In the genomic region with DNA sequence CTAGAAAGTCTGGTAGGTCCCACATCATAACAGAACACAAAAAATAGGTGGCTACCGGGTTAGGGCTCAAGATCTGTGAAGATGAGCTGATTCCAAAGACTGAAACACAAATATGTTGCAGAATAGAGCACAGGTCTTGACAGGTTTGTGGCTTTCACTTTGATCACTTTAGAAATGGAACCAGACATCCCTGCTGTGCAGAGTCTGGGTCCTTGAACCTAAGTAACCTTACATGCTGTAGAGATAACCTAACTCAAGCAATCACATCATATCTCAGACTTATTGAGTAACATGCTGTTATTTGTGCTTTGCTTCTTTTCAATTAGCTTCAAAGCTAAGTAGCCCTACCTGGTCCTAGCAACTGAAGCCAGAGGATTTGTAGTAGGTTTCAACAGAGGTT, we compare ENCODE assay signal across 23 cellular contexts. TPM values are rescaled to one million over a fixed set of nuclear protein-coding genes. Genes with fewer than 3 reads are reported as not detected.
DNase-seq lines count a peak whose midpoint lies in the region; ATAC-seq and TF ChIP-seq lines count a peak whose summit lies in the region.
"Had no signal": no experiment of that assay in that cellular context is flagged by ENCODE, and none has a peak within 500 bp of the region (broad histone marks: within the 10 kb centered on the region; RNA-seq: fewer than 3 reads in every experiment).

No MANE protein-coding gene starts in this region.

- H3K9ac ChIP-seq in HUES6 (ENCODE audit: low read length): peak overlapping the region; percentile 42

- DNase-seq in activated CD8-positive, alpha-beta memory T cell treated with anti-CD3 and anti-CD28 coated beads, Interleukin-2, amount 10 ng/mL, durations not matched to agents 7 days and 5 days: peak; percentile 46
- no peak for DNase-seq in activated CD8-positive, alpha-beta memory T cell treated with anti-CD3 and anti-CD28 coated beads for 24 hours
- no peak for DNase-seq in activated T-helper 2 cell treated with anti-CD3 and anti-CD28 coated beads, Interferon-gamma antibody, Interleukin-2, Interleukin-4, amounts not matched to agents 10 μg/mL and 5 μg/mL and 100 μg/mL, durations not matched to agents 14 hours and 24 hours and 36 hours (ENCODE audit: low spot score)
- DNase-seq in left lung (no peak), MG63 (no peak), COLO668 (lab: John Stamatoyannopoulos, UW; ENCODE audit: unreplicated experiment) (no peak)
- DNase-seq: body of pancreas; COR-L47; DMS53; islet precursor cell; KG1; midbrain; naive thymus-derived CD8-positive, alpha-beta T cell; NCI-H1417 treated with DMSO at 0.1 percent for 48 hours; NCI-H2081; NCI-H345; stomach; T-cell; thyroid gland had no signal

- H3K9me3 ChIP-seq in HUES6 (ENCODE audit: control insufficient read depth, insufficient read depth, low read depth, low read length) (no peaks in the 10 kb centered on the region), left lung (no peaks in the 10 kb centered on the region), MG63 (no peaks in the 10 kb centered on the region)
- H3K9me3 ChIP-seq: body of pancreas, SJSA1, stomach, thyroid gland had no signal

- no peaks in the 10 kb centered on the region for H3K27me3 Mint-ChIP-seq in activated CD8-positive, alpha-beta memory T cell treated with anti-CD3 and anti-CD28 coated beads, Interleukin-2, amount 10 ng/mL, durations not matched to agents 7 days and 5 days
- no peaks in the 10 kb centered on the region for H3K27me3 Mint-ChIP-seq in activated T-helper 2 cell treated with anti-CD3 and anti-CD28 coated beads, Interferon-gamma antibody, Interleukin-2, Interleukin-4, amounts not matched to agents 10 μg/mL and 5 μg/mL and 100 μg/mL, durations not matched to agents 14 hours and 24 hours and 36 hours (ENCODE audit: low read depth)
- H3K27me3 Mint-ChIP-seq: naive thymus-derived CD8-positive, alpha-beta T cell; T-cell had no signal

- H3K27ac Mint-ChIP-seq in activated CD8-positive, alpha-beta memory T cell treated with anti-CD3 and anti-CD28 coated beads, Interleukin-2, amount 10 ng/mL, durations not matched to agents 7 days and 5 days: peak overlapping the region; percentile 84
- peak overlapping the region; percentile 7 for H3K27ac Mint-ChIP-seq in activated T-helper 2 cell treated with anti-CD3 and anti-CD28 coated beads, Interferon-gamma antibody, Interleukin-2, Interleukin-4, amounts not matched to agents 10 μg/mL and 5 μg/mL and 100 μg/mL, durations not matched to agents 14 hours and 24 hours and 36 hours

- peaks cover 56% of the 10 kb centered on the region for H3K36me3 Mint-ChIP-seq in activated CD8-positive, alpha-beta memory T cell treated with anti-CD3 and anti-CD28 coated beads, Interleukin-2, amount 10 ng/mL, durations not matched to agents 7 days and 5 days
- H3K36me3 Mint-ChIP-seq in activated T-helper 2 cell treated with anti-CD3 and anti-CD28 coated beads, Interferon-gamma antibody, Interleukin-2, Interleukin-4, amounts not matched to agents 10 μg/mL and 5 μg/mL and 100 μg/mL, durations not matched to agents 14 hours and 24 hours and 36 hours (ENCODE audit: low read depth): peaks cover 76% of the 10 kb centered on the region

- H3K27ac ChIP-seq in HUES6 (ENCODE audit: low read depth, low read length) (peak overlapping the region; percentile 17; the same call in 1 of the 2 replicates), left lung (no peak overlapping the region)
- H3K27ac ChIP-seq: body of pancreas, SJSA1, stomach, thyroid gland had no signal

- H3K36me3 ChIP-seq in HUES6 (ENCODE audit: control insufficient read depth, insufficient read depth, low read length) (peaks cover 77% of the 10 kb centered on the region), left lung (peaks cover 3 to 96% of the 10 kb centered on the region in 2 donors), MG63 (peaks cover 61% of the 10 kb centered on the region)

- no peaks in the 10 kb centered on the region for H3K9me3 Mint-ChIP-seq in activated CD8-positive, alpha-beta memory T cell treated with anti-CD3 and anti-CD28 coated beads, Interleukin-2, amount 10 ng/mL, durations not matched to agents 7 days and 5 days (ENCODE audit: low read depth)
- H3K9me3 Mint-ChIP-seq in activated T-helper 2 cell treated with anti-CD3 and anti-CD28 coated beads, Interferon-gamma antibody, Interleukin-2, Interleukin-4, amounts not matched to agents 10 μg/mL and 5 μg/mL and 100 μg/mL, durations not matched to agents 14 hours and 24 hours and 36 hours: no peaks in the 10 kb centered on the region
- H3K9me3 Mint-ChIP-seq: naive thymus-derived CD8-positive, alpha-beta T cell; T-cell had no signal

- H3K27me3 ChIP-seq in HUES6 (ENCODE audit: control insufficient read depth, insufficient read depth, low read length) (no peaks in the 10 kb centered on the region), left lung (no peaks in the 10 kb centered on the region), MG63 (no peaks in the 10 kb centered on the region)
- H3K27me3 ChIP-seq: body of pancreas, SJSA1, stomach, thyroid gland had no signal

- ATAC-seq in activated CD8-positive, alpha-beta memory T cell treated with anti-CD3 and anti-CD28 coated beads, Interleukin-2, amount 10 ng/mL, durations not matched to agents 7 days and 5 days: peak; percentile 84
- ATAC-seq in left lung: peak; percentile 59
- ATAC-seq in HG02885 (IDR thresholded peaks at IDR 0.05; ENCODE audit: poor library complexity, unreplicated experiment): no peak
- ATAC-seq: activated CD4-positive, CD25-positive, alpha-beta regulatory T cell treated with anti-CD3 and anti-CD28 coated beads, Interleukin-2, amount 50 U/mL, for 24 hours; body of pancreas; naive thymus-derived CD8-positive, alpha-beta T cell; T-cell had no signal

- CTCF ChIA-PET in activated CD8-positive, alpha-beta memory T cell treated with anti-CD3 and anti-CD28 coated beads, Interleukin-2, amount 10 ng/mL, durations not matched to agents 7 days and 5 days (lab: Charles Lee): interaction anchor here (0.6 to 4.0 kb wide), 4 partner anchors 11 to 213 kb away, joined by 3 to 17 read pairs (median 5); no protein-coding TSS in a partner anchor

- peaks cover 55% of the 10 kb centered on the region for H3K4me1 Mint-ChIP-seq in activated CD8-positive, alpha-beta memory T cell treated with anti-CD3 and anti-CD28 coated beads, Interleukin-2, amount 10 ng/mL, durations not matched to agents 7 days and 5 days
- H3K4me1 Mint-ChIP-seq in activated T-helper 2 cell treated with anti-CD3 and anti-CD28 coated beads, Interferon-gamma antibody, Interleukin-2, Interleukin-4, amounts not matched to agents 10 μg/mL and 5 μg/mL and 100 μg/mL, durations not matched to agents 14 hours and 24 hours and 36 hours (ENCODE audit: low read depth): peaks cover 46% of the 10 kb centered on the region

- H3K4me3 Mint-ChIP-seq in activated CD8-positive, alpha-beta memory T cell treated with anti-CD3 and anti-CD28 coated beads, Interleukin-2, amount 10 ng/mL, durations not matched to agents 7 days and 5 days: no peak overlapping the region
- no peak overlapping the region for H3K4me3 Mint-ChIP-seq in activated T-helper 2 cell treated with anti-CD3 and anti-CD28 coated beads, Interferon-gamma antibody, Interleukin-2, Interleukin-4, amounts not matched to agents 10 μg/mL and 5 μg/mL and 100 μg/mL, durations not matched to agents 14 hours and 24 hours and 36 hours (ENCODE audit: low read depth)
- H3K4me3 Mint-ChIP-seq: naive thymus-derived CD8-positive, alpha-beta T cell; T-cell had no signal

- intact Hi-C loops in activated T-helper 2 cell treated with anti-CD3 and anti-CD28 coated beads, Interferon-gamma antibody, Interleukin-2, Interleukin-4, amounts not matched to agents 10 μg/mL and 5 μg/mL and 100 μg/mL, durations not matched to agents 14 hours and 24 hours and 36 hours (cut with micrococcal nuclease): no loop called here
- intact Hi-C loops in left lung (cut with DNase I): no loop called here

- no peak for TF ChIP-seq CTCF in left lung (IDR thresholded peaks at IDR 0.05)

- H3K4me1 ChIP-seq in HUES6 (ENCODE audit: control insufficient read depth, insufficient read depth, low read length): peaks cover 17% of the 10 kb centered on the region
- H3K4me1 ChIP-seq in left lung: peaks cover 0 to 13% of the 10 kb centered on the region in 2 donors
- H3K4me1 ChIP-seq: body of pancreas, SJSA1 had no signal

- H3K4me3 ChIP-seq in HUES6 (ENCODE audit: low read depth, low read length) (no peak overlapping the region), left lung (no peak overlapping the region), MG63 (no peak overlapping the region)
- H3K4me3 ChIP-seq: body of pancreas, SJSA1, stomach, thyroid gland had no signal

RNA-seq across cellular contexts. Expression of a gene that starts 24.3 kb away (rescaled TPM):
- 10 to 100 TPM; 82.2 to 88.3 TPM for total RNA-seq in activated CD8-positive, alpha-beta memory T cell treated with anti-CD3 and anti-CD28 coated beads, Interleukin-2, amount 10 ng/mL, durations not matched to agents 7 days and 5 days
- total RNA-seq in activated T-helper 2 cell treated with anti-CD3 and anti-CD28 coated beads, Interferon-gamma antibody, Interleukin-2, Interleukin-4, amounts not matched to agents 10 μg/mL and 5 μg/mL and 100 μg/mL, durations not matched to agents 14 hours and 24 hours and 36 hours: 79.7 and 80.2 TPM in 2 replicates
- total RNA-seq in left lung: 10 to 100 TPM; 93.0 to 93.4 TPM
- 17.2 and 27.3 TPM in 2 replicates for total RNA-seq in MG63 (2014; rRNA removed; shearing (Covaris generic); ENCODE audit: low replicate concordance)

RNA-seq across cellular contexts. Expression of a gene that starts 54.6 kb away (rescaled TPM):
- 1 to 10 TPM; 6.4 to 6.7 TPM for total RNA-seq in activated CD8-positive, alpha-beta memory T cell treated with anti-CD3 and anti-CD28 coated beads, Interleukin-2, amount 10 ng/mL, durations not matched to agents 7 days and 5 days
- total RNA-seq in activated T-helper 2 cell treated with anti-CD3 and anti-CD28 coated beads, Interferon-gamma antibody, Interleukin-2, Interleukin-4, amounts not matched to agents 10 μg/mL and 5 μg/mL and 100 μg/mL, durations not matched to agents 14 hours and 24 hours and 36 hours: 5.0 TPM in 2 replicates
- total RNA-seq in left lung: 100 to 1,000 TPM in 1 of 2 donors, 10 to 100 TPM in 1; 75.1 to 103 TPM
- 2.7 and 4.1 TPM in 2 replicates for total RNA-seq in MG63 (2014; rRNA removed; shearing (Covaris generic); ENCODE audit: low replicate concordance)

Comparison
In these comparisons a context has a peak if more than half of its experiments do, and no peak if none do; other contexts are left out.
1. RNA of a gene that starts 54.6 kb away (total RNA-seq): 75.1 to 103 TPM in left lung; 6.4 to 6.7 TPM in activated CD8-positive, alpha-beta memory T cell treated with anti-CD3 and anti-CD28 coated beads, Interleukin-2, amount 10 ng/mL, durations not matched to agents 7 days and 5 days, 5.0 TPM in activated T-helper 2 cell treated with anti-CD3 and anti-CD28 coated beads, Interferon-gamma antibody, Interleukin-2, Interleukin-4, amounts not matched to agents 10 μg/mL and 5 μg/mL and 100 μg/mL, durations not matched to agents 14 hours and 24 hours and 36 hours and 2.7 to 4.1 TPM in MG63; every median in the first group is over 4 times any median in the second.